ENCODE assay signal across 1 cellular context in genomic region chr2:42978175-42978886, GRCh38.
TF ChIP-seq lines count a peak whose summit lies in the region.

No MANE protein-coding gene starts in this region.

TF ChIP-seq in WTC11, 78 proteins besides CTCF, POLR2A, EP300 and RAD21:
- TF ChIP-seq OVOL2 (CRISPR knock-in tag; IDR thresholded peaks at IDR 0.05; ENCODE audit: borderline replicate concordance) (no peak), GABPB1 (CRISPR knock-in tag; IDR thresholded peaks at IDR 0.05) (peak; percentile 80)
